In genomic region chr9:133228457-133229193, GRCh38 we compare ENCODE assay signal across 17 cellular contexts. TPM values are rescaled to one million over a fixed set of nuclear protein-coding genes. Genes with fewer than 3 reads are reported as not detected.
"Had no signal": no experiment of that assay in that cellular context is flagged by ENCODE, and none has a peak within 500 bp of the region (broad histone marks: within the 10 kb centered on the region; RNA-seq: fewer than 3 reads in every experiment).

No MANE protein-coding gene starts in this region.

RNA-seq across cellular contexts. Expression of gene OBP2B, which starts 19.6 kb away (rescaled TPM):
- total RNA-seq: dorsolateral prefrontal cortex, endodermal cell, esophagus mucosa, gastrocnemius medialis, glomerular endothelial cell, kidney epithelial cell, left cardiac atrium, left lung, mononuclear cell, natural killer cell, psoas muscle, renal cortical epithelial cell, right cardiac atrium, transverse colon, urinary bladder had no signal
- polyA plus RNA-seq: neural cell, ovary, psoas muscle, right cardiac atrium, urinary bladder had no signal

RNA-seq across cellular contexts. Expression of gene ABO, which starts 46.4 kb away (rescaled TPM):
- polyA plus RNA-seq: neural cell had no signal
